In genomic region chr18:12046046-12046750, GRCh38 we compare ENCODE assay signal across 19 cellular contexts. TPM values are rescaled to one million over a fixed set of nuclear protein-coding genes. Genes with fewer than 3 reads are reported as not detected.
DNase-seq lines count a peak whose midpoint lies in the region; ATAC-seq, FAIRE-seq and TF ChIP-seq lines count a peak whose summit lies in the region.
"Had no signal": no experiment of that assay in that cellular context is flagged by ENCODE, and none has a peak within 500 bp of the region (broad histone marks: within the 10 kb centered on the region; RNA-seq: fewer than 3 reads in every experiment).

No MANE protein-coding gene starts in this region.

- intact Hi-C loops in esophagus muscularis mucosa (cut with DNase I) = no loop called here

- POLR2A ChIA-PET in HEK293 (lab: Yijun Ruan, JAX) = no interaction called here

- CTCF ChIA-PET in HEK293 (lab: Yijun Ruan, JAX) = interaction anchor here (0.7 to 1.0 kb wide), 2 partner anchors 50 to 313 kb away, joined by 3 read pairs; no protein-coding TSS in a partner anchor

- H3K27me3 ChIP-seq in Peyer's patch = no peaks in the 10 kb centered on the region
- peaks cover 0 to 10% (median 0%) of the 10 kb centered on the region in 4 donors for H3K27me3 ChIP-seq in esophagus muscularis mucosa

- WGBS in esophagus muscularis mucosa = 97% methylated on average over 8 of the region's 15 CpGs

- H3K27ac ChIP-seq in HEK293 (ENCODE audit: extremely low read depth, low read depth, low read length) (no peak overlapping the region), Peyer's patch (no peak overlapping the region), esophagus muscularis mucosa (replicated peaks in 1 of 4) (no peak overlapping the region)
- H3K27ac ChIP-seq: RWPE1 had no signal

- no peak overlapping the region for H3K4me3 Mint-ChIP-seq in stimulated activated effector memory CD8-positive, alpha-beta T cell treated with anti-CD3 and anti-CD28 coated beads, Interleukin-12 subunit alpha, Interleukin-12 subunit beta, amount 100 ng/mL, for 72 hours
- H3K4me3 Mint-ChIP-seq: CD8-positive, alpha-beta memory T cell had no signal

- H3K4me1 Mint-ChIP-seq in stimulated activated effector memory CD8-positive, alpha-beta T cell treated with anti-CD3 and anti-CD28 coated beads, Interleukin-12 subunit alpha, Interleukin-12 subunit beta, amount 100 ng/mL, for 72 hours = peaks cover 13% of the 10 kb centered on the region
- H3K4me1 Mint-ChIP-seq: CD8-positive, alpha-beta memory T cell had no signal

- no peaks in the 10 kb centered on the region for H3K36me3 ChIP-seq in HEK293 (ENCODE audit: control insufficient read depth in 2 of 2, insufficient read depth in 1 of 2, low read length in 2 of 2)
- H3K36me3 ChIP-seq in Peyer's patch = no peaks in the 10 kb centered on the region
- H3K36me3 ChIP-seq in esophagus muscularis mucosa = no peaks in the 10 kb centered on the region

- TF ChIP-seq POLR2A in Peyer's patch (IDR thresholded peaks at IDR 0.05) = no peak
- no peak for TF ChIP-seq POLR2A in esophagus muscularis mucosa (IDR thresholded peaks at IDR 0.05; ENCODE audit: low read depth)

- H3K4me3 ChIP-seq in HEK293 (ENCODE audit: low read depth, low read length) = no peak overlapping the region
- no peak overlapping the region for H3K4me3 ChIP-seq in Peyer's patch
- H3K4me3 ChIP-seq in esophagus muscularis mucosa = no peak overlapping the region

- no peaks in the 10 kb centered on the region for H3K4me1 ChIP-seq in HEK293 (ENCODE audit: control insufficient read depth, insufficient read depth, low read length)
- H3K4me1 ChIP-seq in Peyer's patch = peaks cover 0 to 5% (median 0%) of the 10 kb centered on the region in 4 donors
- H3K4me1 ChIP-seq in esophagus muscularis mucosa = no peaks in the 10 kb centered on the region

- DNase-seq in Peyer's patch = peak in 2 of 3 donors; percentile 14 to 22
- peak; percentile 64 for DNase-seq in esophagus muscularis mucosa (ENCODE audit: extremely low spot score)
- no peak for DNase-seq in stimulated activated effector memory CD8-positive, alpha-beta T cell treated with anti-CD3 and anti-CD28 coated beads, Interleukin-12 subunit alpha, Interleukin-12 subunit beta, amount 100 ng/mL, for 72 hours (ENCODE audit: low spot score in 2 of 2)
- no peak for DNase-seq in HTR-8/SVneo (ENCODE audit: insufficient read length, low spot score)
- no peak for DNase-seq in germinal center (ENCODE audit: low spot score)
- DNase-seq: ACHN; C1 segment of cervical spinal cord; CD8-positive, alpha-beta memory T cell; DMS79; H7; NCI-H1105; NCI-H2081; NCI-H446 treated with DMSO at 0.1 percent for 48 hours; OCI-M1; SIG-M5 had no signal

- TF ChIP-seq EP300 in esophagus muscularis mucosa (IDR thresholded peaks at IDR 0.05) = no peak

- no peaks in the 10 kb centered on the region for H3K9me3 Mint-ChIP-seq in stimulated activated effector memory CD8-positive, alpha-beta T cell treated with anti-CD3 and anti-CD28 coated beads, Interleukin-12 subunit alpha, Interleukin-12 subunit beta, amount 100 ng/mL, for 72 hours
- H3K9me3 Mint-ChIP-seq: CD8-positive, alpha-beta memory T cell had no signal

- TF ChIP-seq CTCF in HEK293 (tag by site-specific recombination; IDR thresholded peaks at IDR 0.05) (no peak), Peyer's patch (IDR thresholded peaks at IDR 0.05) (no peak), esophagus muscularis mucosa (IDR thresholded peaks at IDR 0.05) (no peak)

- no peaks in the 10 kb centered on the region for H3K9me3 ChIP-seq in HEK293 (ENCODE audit: control insufficient read depth, insufficient read depth, low read depth, low read length)
- H3K9me3 ChIP-seq in Peyer's patch = no peaks in the 10 kb centered on the region
- no peaks in the 10 kb centered on the region for H3K9me3 ChIP-seq in esophagus muscularis mucosa

- H3K36me3 Mint-ChIP-seq in stimulated activated effector memory CD8-positive, alpha-beta T cell treated with anti-CD3 and anti-CD28 coated beads, Interleukin-12 subunit alpha, Interleukin-12 subunit beta, amount 100 ng/mL, for 72 hours = no peaks in the 10 kb centered on the region
- H3K36me3 Mint-ChIP-seq: CD8-positive, alpha-beta memory T cell had no signal

- H3K27ac Mint-ChIP-seq in stimulated activated effector memory CD8-positive, alpha-beta T cell treated with anti-CD3 and anti-CD28 coated beads, Interleukin-12 subunit alpha, Interleukin-12 subunit beta, amount 100 ng/mL, for 72 hours = peak overlapping the region; percentile 52
- H3K27ac Mint-ChIP-seq: CD8-positive, alpha-beta memory T cell had no signal

- no peak for FAIRE-seq in HTR-8/SVneo (lab: Jason Lieb, UNC)

- ATAC-seq in stimulated activated effector memory CD8-positive, alpha-beta T cell treated with anti-CD3 and anti-CD28 coated beads, Interleukin-12 subunit alpha, Interleukin-12 subunit beta, amount 100 ng/mL, for 72 hours = no peak
- ATAC-seq in HG02623 (IDR thresholded peaks at IDR 0.05; ENCODE audit: unreplicated experiment) = no peak
- ATAC-seq: SK-N-SH treated with all-trans-retinoic acid at 6 μM for 48 hours had no signal

TF ChIP-seq in HEK293, 187 proteins besides CTCF, POLR2A, EP300 and RAD21:
- TF ChIP-seq SCRT1 (tag by site-specific recombination; IDR thresholded peaks at IDR 0.05; ENCODE audit: borderline replicate concordance) = peak; percentile 91
- no peak for TF ChIP-seq ZNF248 (tag by site-specific recombination; IDR thresholded peaks at IDR 0.05)
- peak; percentile 90 for TF ChIP-seq SCRT2 (tag by site-specific recombination; IDR thresholded peaks at IDR 0.05)
- TF ChIP-seq ZSCAN5A (tag by site-specific recombination; IDR thresholded peaks at IDR 0.05) = no peak
- TF ChIP-seq ATF2 (tag by site-specific recombination; IDR thresholded peaks at IDR 0.05; ENCODE audit: low read depth) = no peak
TF ChIP-seq in HEK293: peak in this region for 2.

RNA-seq across cellular contexts. Expression of gene ANKRD62, which starts 47.4 kb away (rescaled TPM):
- total RNA-seq in Peyer's patch (not detected), esophagus muscularis mucosa (under 1 TPM in 1 of 4 donors, not detected in 3; 0.06 TPM)
- total RNA-seq: CD8-positive, alpha-beta memory T cell; H7 had no signal

Comparison
In these comparisons a context has a peak if more than half of its experiments do, and no peak if none do; other contexts are left out.
1. DNase-seq: peak in Peyer's patch (2 of 3) and esophagus muscularis mucosa (single experiment); none in stimulated activated effector memory CD8-positive, alpha-beta T cell treated with anti-CD3 and anti-CD28 coated beads, Interleukin-12 subunit alpha, Interleukin-12 subunit beta, amount 100 ng/mL, for 72 hours (0 of 2), HTR-8/SVneo (single experiment) and germinal center (single experiment).